ENCODE assay signal across 10 cellular contexts in the genomic region with DNA sequence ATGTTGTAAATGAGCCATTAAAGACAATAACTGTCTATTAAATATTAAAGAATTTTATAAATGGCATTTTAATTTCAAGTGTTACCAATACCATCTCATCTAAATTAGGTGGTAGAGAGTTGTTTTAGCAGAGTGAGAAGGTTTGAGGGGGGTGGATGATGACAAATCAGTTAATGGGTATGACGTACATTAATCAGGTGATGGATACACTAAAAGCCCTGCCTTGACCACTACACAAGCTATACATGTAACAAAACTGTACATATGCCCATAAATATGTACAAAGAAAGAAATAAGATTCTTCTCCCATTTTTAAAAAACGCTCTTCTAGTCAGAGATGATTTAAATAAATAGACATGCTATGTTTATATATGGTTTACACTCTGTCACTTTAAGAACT. TPM values are rescaled to one million over a fixed set of nuclear protein-coding genes. Genes with fewer than 3 reads are reported as not detected.
"Had no signal": no experiment of that assay in that cellular context is flagged by ENCODE, and none has a peak within 500 bp of the region (broad histone marks: within the 10 kb centered on the region; RNA-seq: fewer than 3 reads in every experiment).

No MANE protein-coding gene starts in this region.

- FAIRE-seq: HTR-8/SVneo, K562 had no signal

- H3K27ac ChIP-seq: HL-60, KMS-11 had no signal

- H3K9ac ChIP-seq: KMS-11 had no signal

- DNase-seq: IMR-90, KBM-7, KG1 had no signal

- ATAC-seq: K562 had no signal

- H3K4me2 ChIP-seq: KMS-11 had no signal

- H3K4me3 ChIP-seq: K562 had no signal

RNA-seq across cellular contexts. Expression of a gene that starts 40.0 kb away (rescaled TPM):
- total RNA-seq: HT-29, HT1080, IMR-90, K562 had no signal
- polyA plus RNA-seq: IgD-negative memory B cell, IMR-90, K562 had no signal
